Comparison of ENCODE assay signal across 7 cellular contexts in genomic region chr7:31192996-31193395, GRCh38.
DNase-seq lines count a peak whose midpoint lies in the region; ATAC-seq and TF ChIP-seq lines count a peak whose summit lies in the region.

No MANE protein-coding gene starts in this region.

- peak overlapping the region; percentile 44 for H3K4me2 ChIP-seq in SK-N-SH

- H3K79me2 ChIP-seq in SK-N-SH (ENCODE audit: insufficient read depth), result no peaks in the 10 kb centered on the region

- no peaks in the 10 kb centered on the region for H3K9me2 ChIP-seq in SK-N-SH

- no peak overlapping the region for H3K4me3 Mint-ChIP-seq in osteocyte (ENCODE audit: unreplicated experiment)
- no peak overlapping the region for H3K4me3 Mint-ChIP-seq in activated T-helper 17 cell treated with anti-CD3 and anti-CD28 coated beads, Interleukin-2, amount 50 U/mL, for 72 hours

- H3K27me3 ChIP-seq in MG63 (no peaks in the 10 kb centered on the region; the same call in 1 of the 2 replicates), SK-N-SH (ENCODE audit: insufficient read depth) (peaks cover 5% of the 10 kb centered on the region; the same call in 1 of the 2 replicates)

- TF ChIP-seq EP300 in SK-N-SH (IDR thresholded peaks at IDR 0.05; ENCODE audit: borderline replicate concordance in 1 of 2, low read depth in 1 of 2, low read length in 1 of 2), result no peak

- H3K9me3 ChIP-seq in MG63 (no peaks in the 10 kb centered on the region), SK-N-SH (no peaks in the 10 kb centered on the region)

- POLR2A ChIA-PET in SK-N-SH (lab: Yijun Ruan, JAX), result no interaction called here

- H4K20me1 ChIP-seq in SK-N-SH (ENCODE audit: insufficient read depth), result no peaks in the 10 kb centered on the region

- no peak overlapping the region for H3K9ac ChIP-seq in SK-N-SH

- 2% methylated on average over 22 of the region's 27 CpGs for WGBS in SK-N-SH (ENCODE audit: low lambda C conversion rate)

- H3K4me3 ChIP-seq in MG63, result no peak overlapping the region
- peak overlapping the region in 1 of 2 experiments; percentile 33; a peak in 2 of 4 replicates for H3K4me3 ChIP-seq in SK-N-SH (ENCODE audit: low read depth in 2 of 2, low read length in 1 of 2)

- H3K4me1 Mint-ChIP-seq in osteocyte (ENCODE audit: unreplicated experiment), result peaks cover 1% of the 10 kb centered on the region
- no peaks in the 10 kb centered on the region for H3K4me1 Mint-ChIP-seq in activated T-helper 17 cell treated with anti-CD3 and anti-CD28 coated beads, Interleukin-2, amount 50 U/mL, for 72 hours

- H3K27me3 Mint-ChIP-seq in osteocyte (ENCODE audit: unreplicated experiment), result peaks cover 26% of the 10 kb centered on the region
- H3K27me3 Mint-ChIP-seq in activated T-helper 17 cell treated with anti-CD3 and anti-CD28 coated beads, Interleukin-2, amount 50 U/mL, for 72 hours, result peaks cover 29% of the 10 kb centered on the region

- TF ChIP-seq RAD21 in SK-N-SH (IDR thresholded peaks at IDR 0.05; ENCODE audit: low read length), result peak; percentile 86

- H3K36me3 ChIP-seq in MG63 (no peaks in the 10 kb centered on the region), SK-N-SH (replicated peaks in 1 of 2; ENCODE audit: control insufficient read depth in 1 of 2, insufficient read depth in 2 of 2, low read length in 1 of 2) (no peaks in the 10 kb centered on the region)

- H3K9me3 Mint-ChIP-seq in osteocyte (ENCODE audit: unreplicated experiment), result no peaks in the 10 kb centered on the region
- peaks cover 7% of the 10 kb centered on the region for H3K9me3 Mint-ChIP-seq in activated T-helper 17 cell treated with anti-CD3 and anti-CD28 coated beads, Interleukin-2, amount 50 U/mL, for 72 hours

- H3K36me3 Mint-ChIP-seq in osteocyte (ENCODE audit: unreplicated experiment), result no peaks in the 10 kb centered on the region
- no peaks in the 10 kb centered on the region for H3K36me3 Mint-ChIP-seq in activated T-helper 17 cell treated with anti-CD3 and anti-CD28 coated beads, Interleukin-2, amount 50 U/mL, for 72 hours (ENCODE audit: low read depth)

- no peaks in the 10 kb centered on the region for H3F3A ChIP-seq in SK-N-SH (replicated peaks; ENCODE audit: insufficient read depth)

- DNase-seq in GM10266 (ENCODE audit: extremely low spot score) (no peak), MG63 (peak; percentile 66), SK-N-SH (peak; percentile 89), fibroblast of the conjunctiva (ENCODE audit: low read depth) (peak; percentile 2), osteocyte (ENCODE audit: extremely low spot score, unreplicated experiment) (no peak), mesenteric fat pad (ENCODE audit: low spot score) (no peak)

- H3K4me1 ChIP-seq in SK-N-SH (ENCODE audit: control insufficient read depth in 1 of 2, insufficient read depth in 2 of 2, low read depth in 1 of 2, low read length in 1 of 2), result peaks cover 0 to 2% of the 10 kb centered on the region in 2 experiments; a peak in 1 of 4 replicates

- no peak overlapping the region; the same call in 1 of the 2 replicates for H2AFZ ChIP-seq in SK-N-SH (ENCODE audit: low read depth)

- no peak overlapping the region for H3K27ac ChIP-seq in SK-N-SH (ENCODE audit: low read depth in 2 of 2, low read length in 1 of 2)

- H3K27ac Mint-ChIP-seq in osteocyte (ENCODE audit: unreplicated experiment), result no peak overlapping the region
- no peak overlapping the region for H3K27ac Mint-ChIP-seq in activated T-helper 17 cell treated with anti-CD3 and anti-CD28 coated beads, Interleukin-2, amount 50 U/mL, for 72 hours

- CTCF ChIA-PET in SK-N-SH (lab: Yijun Ruan, JAX), result interaction anchor here (0.5 to 3.5 kb wide), 82 partner anchors 9 to 1163 kb away, joined by 3 to 24 read pairs (median 4); no protein-coding TSS in a partner anchor

- ATAC-seq in activated T-helper 17 cell treated with anti-CD3 and anti-CD28 coated beads, Interleukin-2, amount 50 U/mL, for 72 hours (replicated peaks), result no peak

- peak; percentile 37 for TF ChIP-seq CTCF in GM10266 (IDR thresholded peaks at IDR 0.05; ENCODE audit: control insufficient read depth, insufficient read depth, low read depth, missing control alignments)
- TF ChIP-seq CTCF in SK-N-SH (IDR thresholded peaks at IDR 0.05), result peak; percentile 83
- TF ChIP-seq CTCF in osteocyte (IDR thresholded peaks at IDR 0.05), result peak; percentile 72

TF ChIP-seq in SK-N-SH, 30 proteins besides CTCF, POLR2A, EP300 and RAD21:
- TF ChIP-seq FOXM1 (IDR thresholded peaks at IDR 0.05; ENCODE audit: low read depth) (no peak), EZH2phosphoT487 (IDR thresholded peaks at IDR 0.05; ENCODE audit: borderline replicate concordance, low read depth) (no peak), NRF1 (IDR thresholded peaks at IDR 0.05; ENCODE audit: low read depth, low read length) (0 out of 2 replicates have a peak, but pooled peaks have one; percentile 37), SMC3 (IDR thresholded peaks at IDR 0.05; ENCODE audit: low read depth, low read length) (peak; percentile 56)

Comparison
In these comparisons a context has a peak if more than half of its experiments do, and no peak if none do; other contexts are left out.
1. DNase-seq: peak in MG63 (single experiment), SK-N-SH (single experiment) and fibroblast of the conjunctiva (single experiment); none in GM10266 (single experiment), osteocyte (single experiment) and mesenteric fat pad (single experiment).
2. Peak in every context shown above with its lines, with median percentiles within 50 percentile points of each other: CTCF ChIP-seq.